Comparison of ENCODE assay signal across 18 cellular contexts in the genomic region with DNA sequence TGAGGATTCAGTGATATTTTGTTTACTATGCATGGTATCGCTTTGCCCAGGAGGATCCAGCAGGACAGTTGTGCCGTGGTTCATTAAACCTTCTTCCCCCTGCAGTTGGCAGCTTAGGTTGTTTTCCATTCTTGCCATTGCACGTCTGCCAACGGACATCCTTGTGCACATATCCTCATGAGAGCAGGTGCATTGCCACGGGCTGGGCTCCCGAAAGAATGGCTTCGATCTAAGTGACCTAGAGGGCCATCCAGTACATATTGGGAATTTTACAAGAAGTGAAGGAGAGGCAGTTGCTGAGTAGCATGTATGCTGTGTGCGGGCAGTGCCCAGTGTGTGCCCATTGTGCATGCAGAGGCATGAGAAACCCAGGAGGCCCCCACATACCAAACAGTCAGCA. TPM values are rescaled to one million over a fixed set of nuclear protein-coding genes. Genes with fewer than 3 reads are reported as not detected.
DNase-seq lines count a peak whose midpoint lies in the region; ATAC-seq, FAIRE-seq and TF ChIP-seq lines count a peak whose summit lies in the region.
"Had no signal": no experiment of that assay in that cellular context is flagged by ENCODE, and none has a peak within 500 bp of the region (broad histone marks: within the 10 kb centered on the region; RNA-seq: fewer than 3 reads in every experiment).

No MANE protein-coding gene starts in this region.

- H3K36me3 Mint-ChIP-seq in activated naive CD8-positive, alpha-beta T cell: peaks cover 6% of the 10 kb centered on the region
- H3K36me3 Mint-ChIP-seq in activated naive CD8-positive, alpha-beta T cell treated with anti-CD3 and anti-CD28 coated beads, Interleukin-2, amount 50 U/mL, for 24 hours (ENCODE audit: low read depth): peaks cover 36% of the 10 kb centered on the region

- H3K4me3 ChIP-seq in heart right ventricle (no peak overlapping the region), psoas muscle (no peak overlapping the region)
- H3K4me3 ChIP-seq: GM12878 had no signal

- H3K9me3 Mint-ChIP-seq in activated naive CD8-positive, alpha-beta T cell (ENCODE audit: low read depth): no peaks in the 10 kb centered on the region
- H3K9me3 Mint-ChIP-seq in activated naive CD8-positive, alpha-beta T cell treated with anti-CD3 and anti-CD28 coated beads, Interleukin-2, amount 50 U/mL, for 24 hours: no peaks in the 10 kb centered on the region

- peaks cover 2 to 99% (median 42%) of the 10 kb centered on the region in 9 donors for H3K4me1 ChIP-seq in heart right ventricle
- H3K4me1 ChIP-seq in psoas muscle: peaks cover 24% of the 10 kb centered on the region

- H3K27me3 Mint-ChIP-seq in activated naive CD8-positive, alpha-beta T cell: no peaks in the 10 kb centered on the region
- H3K27me3 Mint-ChIP-seq in activated naive CD8-positive, alpha-beta T cell treated with anti-CD3 and anti-CD28 coated beads, Interleukin-2, amount 50 U/mL, for 24 hours: no peaks in the 10 kb centered on the region

- H3K4me1 Mint-ChIP-seq in activated naive CD8-positive, alpha-beta T cell (ENCODE audit: low read depth): peaks cover 61% of the 10 kb centered on the region
- peaks cover 33% of the 10 kb centered on the region for H3K4me1 Mint-ChIP-seq in activated naive CD8-positive, alpha-beta T cell treated with anti-CD3 and anti-CD28 coated beads, Interleukin-2, amount 50 U/mL, for 24 hours

- TF ChIP-seq CTCF in heart right ventricle (IDR thresholded peaks at IDR 0.05) (no peak), psoas muscle (IDR thresholded peaks at IDR 0.05) (no peak)

- peaks cover 0 to 3% (median 0%) of the 10 kb centered on the region in 7 donors for H3K27me3 ChIP-seq in heart right ventricle
- peaks cover 0 to 11% (median 4%) of the 10 kb centered on the region in 3 donors for H3K27me3 ChIP-seq in psoas muscle (ENCODE audit: insufficient read depth in 3 of 3, low read length in 2 of 3)

- no peak for DNase-seq in activated naive CD8-positive, alpha-beta T cell treated with anti-CD3 and anti-CD28 coated beads, Interleukin-2, amount 50 U/mL, for 24 hours
- DNase-seq in NCI-H2029 treated with DMSO at 0.1 percent for 48 hours (lab: John Stamatoyannopoulos, UW) (peak; percentile 10), heart right ventricle (no peak), psoas muscle (peak in 1 of 2 donors; percentile 25), superior temporal gyrus (ENCODE audit: extremely low spot score) (no peak), frontal cortex (ENCODE audit: low spot score in 2 of 2) (no peak)
- DNase-seq in activated effector memory CD4-positive, alpha-beta T cell treated with anti-CD3 and anti-CD28 coated beads, Interleukin-2, amount 50 U/mL, for 16 hours: no peak
- DNase-seq: Calu3, HCEC 1CT, IMR-90, Kasumi-1, NCI-H1930, NCI-H69, PC-3 had no signal

- H3K4me3 Mint-ChIP-seq in activated naive CD8-positive, alpha-beta T cell: no peak overlapping the region
- H3K4me3 Mint-ChIP-seq in activated naive CD8-positive, alpha-beta T cell treated with anti-CD3 and anti-CD28 coated beads, Interleukin-2, amount 50 U/mL, for 24 hours: no peak overlapping the region

- no peak for ATAC-seq in activated naive CD8-positive, alpha-beta T cell treated with anti-CD3 and anti-CD28 coated beads, Interleukin-2, amount 50 U/mL, for 24 hours
- ATAC-seq in heart right ventricle (peak in 7 of 8 donors; percentile 2 to 55 (median 21)), psoas muscle (peak in 3 of 4 donors; percentile 16 to 54 (median 22))
- ATAC-seq: GM12878, PC-3 had no signal

- WGBS in heart right ventricle, 2 donors: 55 to 61% methylated on average over 8 of the region's 8 CpGs
- 31 to 42% (median 36%) methylated on average over 8 of the region's 8 CpGs for WGBS in psoas muscle, 3 donors

- H3K9me3 ChIP-seq in heart right ventricle (no peaks in the 10 kb centered on the region), psoas muscle (no peaks in the 10 kb centered on the region)

- intact Hi-C loops in heart right ventricle (cut with DNase I) (loop anchor here in 2 of 10 donors (10.0 kb wide), 1 partner anchor 105 kb away; no protein-coding TSS in a partner anchor), psoas muscle (cut with DNase I) (no loop called here)

- peak overlapping the region; percentile 59 to 91 (median 86) for H3K27ac ChIP-seq in heart right ventricle
- no peak overlapping the region for H3K27ac ChIP-seq in psoas muscle
- H3K27ac ChIP-seq: C4-2B had no signal

- H3K36me3 ChIP-seq in heart right ventricle: peaks cover 0 to 21% (median 3%) of the 10 kb centered on the region in 9 donors
- no peaks in the 10 kb centered on the region for H3K36me3 ChIP-seq in psoas muscle (ENCODE audit: insufficient read depth in 1 of 2, low read depth in 1 of 2)

- peak overlapping the region; percentile 54 for H3K27ac Mint-ChIP-seq in activated naive CD8-positive, alpha-beta T cell
- no peak overlapping the region for H3K27ac Mint-ChIP-seq in activated naive CD8-positive, alpha-beta T cell treated with anti-CD3 and anti-CD28 coated beads, Interleukin-2, amount 50 U/mL, for 24 hours

- FAIRE-seq in frontal cortex (lab: Jason Lieb, UNC): no peak
- FAIRE-seq: GM12878 had no signal

RNA-seq across cellular contexts. Expression of a gene that starts 22.1 kb away (rescaled TPM):
- total RNA-seq in heart right ventricle (10 to 100 TPM; 36.5 to 78.7 (median 52.8) TPM), psoas muscle (1 to 10 TPM in 2 of 4 donors, under 1 TPM in 2; 0.49 to 7.0 (median 0.99) TPM), frontal cortex (3.3 TPM)
- polyA plus RNA-seq in heart right ventricle (10 to 100 TPM; 12.2 to 24.8 TPM), psoas muscle (under 1 TPM; 0.17 to 0.51 (median 0.18) TPM)
- total RNA-seq: Calu3, HT-29, IMR-90, PC-3 had no signal
- polyA plus RNA-seq: IMR-90 had no signal
